1 cellular context compared by ENCODE assay signal in the genomic region with DNA sequence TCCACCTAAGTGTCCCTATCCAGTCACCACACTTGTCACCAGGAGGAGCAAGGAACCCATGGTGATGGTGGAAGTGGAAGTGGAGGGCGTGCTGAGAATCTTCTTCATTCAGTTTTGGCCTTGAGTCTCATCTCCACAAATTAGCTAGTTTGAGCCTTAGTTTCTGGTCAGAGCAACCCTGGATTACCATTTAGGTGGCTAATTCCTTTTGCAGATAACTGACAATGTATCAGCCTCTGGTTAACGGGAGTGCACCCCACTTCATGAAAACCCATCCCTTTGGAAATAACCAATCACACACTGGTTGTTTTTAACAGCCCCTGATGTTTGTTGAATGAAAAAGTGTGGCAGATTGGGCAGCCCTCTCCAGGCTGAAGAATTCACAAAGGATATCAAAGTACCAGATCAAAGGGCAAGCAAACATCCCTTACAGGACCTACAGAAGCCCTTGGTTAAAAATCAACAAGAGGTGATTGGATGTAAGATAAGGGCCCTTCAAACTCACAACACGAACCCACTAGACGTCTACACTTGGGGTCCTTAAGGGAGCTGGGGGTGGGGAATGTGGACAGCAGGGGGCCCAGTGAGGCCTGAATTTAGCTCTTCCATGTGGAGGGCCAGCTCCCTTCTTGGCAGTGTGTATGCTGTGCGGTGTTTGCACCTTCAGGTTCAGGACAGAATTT.
TF ChIP-seq lines count a peak whose summit lies in the region.

No MANE protein-coding gene starts in this region.

TF ChIP-seq in HepG2, 621 proteins besides CTCF, POLR2A, EP300 and RAD21 (continued from another document and continues in another):
- TF ChIP-seq, protein P1, sequence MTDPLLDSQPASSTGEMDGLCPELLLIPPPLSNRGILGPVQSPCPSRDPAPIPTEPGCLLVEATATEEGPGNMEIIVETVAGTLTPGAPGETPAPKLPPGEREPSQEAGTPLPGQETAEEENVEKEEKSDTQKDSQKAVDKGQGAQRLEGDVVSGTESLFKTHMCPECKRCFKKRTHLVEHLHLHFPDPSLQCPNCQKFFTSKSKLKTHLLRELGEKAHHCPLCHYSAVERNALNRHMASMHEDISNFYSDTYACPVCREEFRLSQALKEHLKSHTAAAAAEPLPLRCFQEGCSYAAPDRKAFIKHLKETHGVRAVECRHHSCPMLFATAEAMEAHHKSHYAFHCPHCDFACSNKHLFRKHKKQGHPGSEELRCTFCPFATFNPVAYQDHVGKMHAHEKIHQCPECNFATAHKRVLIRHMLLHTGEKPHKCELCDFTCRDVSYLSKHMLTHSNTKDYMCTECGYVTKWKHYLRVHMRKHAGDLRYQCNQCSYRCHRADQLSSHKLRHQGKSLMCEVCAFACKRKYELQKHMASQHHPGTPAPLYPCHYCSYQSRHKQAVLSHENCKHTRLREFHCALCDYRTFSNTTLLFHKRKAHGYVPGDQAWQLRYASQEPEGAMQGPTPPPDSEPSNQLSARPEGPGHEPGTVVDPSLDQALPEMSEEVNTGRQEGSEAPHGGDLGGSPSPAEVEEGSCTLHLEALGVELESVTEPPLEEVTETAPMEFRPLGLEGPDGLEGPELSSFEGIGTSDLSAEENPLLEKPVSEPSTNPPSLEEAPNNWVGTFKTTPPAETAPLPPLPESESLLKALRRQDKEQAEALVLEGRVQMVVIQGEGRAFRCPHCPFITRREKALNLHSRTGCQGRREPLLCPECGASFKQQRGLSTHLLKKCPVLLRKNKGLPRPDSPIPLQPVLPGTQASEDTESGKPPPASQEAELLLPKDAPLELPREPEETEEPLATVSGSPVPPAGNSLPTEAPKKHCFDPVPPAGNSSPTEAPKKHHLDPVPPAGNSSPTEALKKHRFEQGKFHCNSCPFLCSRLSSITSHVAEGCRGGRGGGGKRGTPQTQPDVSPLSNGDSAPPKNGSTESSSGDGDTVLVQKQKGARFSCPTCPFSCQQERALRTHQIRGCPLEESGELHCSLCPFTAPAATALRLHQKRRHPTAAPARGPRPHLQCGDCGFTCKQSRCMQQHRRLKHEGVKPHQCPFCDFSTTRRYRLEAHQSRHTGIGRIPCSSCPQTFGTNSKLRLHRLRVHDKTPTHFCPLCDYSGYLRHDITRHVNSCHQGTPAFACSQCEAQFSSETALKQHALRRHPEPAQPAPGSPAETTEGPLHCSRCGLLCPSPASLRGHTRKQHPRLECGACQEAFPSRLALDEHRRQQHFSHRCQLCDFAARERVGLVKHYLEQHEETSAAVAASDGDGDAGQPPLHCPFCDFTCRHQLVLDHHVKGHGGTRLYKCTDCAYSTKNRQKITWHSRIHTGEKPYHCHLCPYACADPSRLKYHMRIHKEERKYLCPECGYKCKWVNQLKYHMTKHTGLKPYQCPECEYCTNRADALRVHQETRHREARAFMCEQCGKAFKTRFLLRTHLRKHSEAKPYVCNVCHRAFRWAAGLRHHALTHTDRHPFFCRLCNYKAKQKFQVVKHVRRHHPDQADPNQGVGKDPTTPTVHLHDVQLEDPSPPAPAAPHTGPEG (CRISPR knock-in tag; IDR thresholded peaks at IDR 0.05): peak; percentile 40; the same call in 1 of the 2 replicates
- TF ChIP-seq NR2F1 (CRISPR knock-in tag; IDR thresholded peaks at IDR 0.05) (0 out of 4 replicates have a peak, but pooled peaks of 1 of the 2 experiments have one; percentile 57), FOXO1 (CRISPR knock-in tag; IDR thresholded peaks at IDR 0.05) (peak; percentile 59; the same call in 1 of the 2 replicates), ZSCAN29 (CRISPR knock-in tag; conservative IDR thresholded peaks at IDR 0.05) (peak; percentile 46; the same call in 1 of the 2 replicates), ELF3 (CRISPR knock-in tag; IDR thresholded peaks at IDR 0.05) (peak; percentile 11; the same call in 1 of the 2 replicates), ETV6 (CRISPR knock-in tag; conservative IDR thresholded peaks at IDR 0.05) (0 out of 2 replicates have a peak, but pooled peaks have one; percentile 26), ZFP1 (CRISPR knock-in tag; IDR thresholded peaks at IDR 0.05) (0 out of 2 replicates have a peak, but pooled peaks have one; percentile 33), CREM (IDR thresholded peaks at IDR 0.05) (peak; percentile 83), CREM (CRISPR knock-in tag; IDR thresholded peaks at IDR 0.05) (no peak), ETV5 (CRISPR knock-in tag; IDR thresholded peaks at IDR 0.05; ENCODE audit: borderline replicate concordance) (peak; percentile 47; the same call in 1 of the 2 replicates), NFKBIZ (CRISPR knock-in tag; IDR thresholded peaks at IDR 0.05) (no peak), ZNF788 (CRISPR knock-in tag; IDR thresholded peaks at IDR 0.05; ENCODE audit: borderline replicate concordance) (peak; percentile 36; the same call in 1 of the 2 replicates), DPF2 (CRISPR knock-in tag; IDR thresholded peaks at IDR 0.05; ENCODE audit: borderline replicate concordance, low read depth) (no peak), MED13 (CRISPR knock-in tag; IDR thresholded peaks at IDR 0.05) (peak; percentile 65; the same call in 1 of the 2 replicates), ZNF225 (CRISPR knock-in tag; IDR thresholded peaks at IDR 0.05) (no peak)
- TF ChIP-seq, protein P2, sequence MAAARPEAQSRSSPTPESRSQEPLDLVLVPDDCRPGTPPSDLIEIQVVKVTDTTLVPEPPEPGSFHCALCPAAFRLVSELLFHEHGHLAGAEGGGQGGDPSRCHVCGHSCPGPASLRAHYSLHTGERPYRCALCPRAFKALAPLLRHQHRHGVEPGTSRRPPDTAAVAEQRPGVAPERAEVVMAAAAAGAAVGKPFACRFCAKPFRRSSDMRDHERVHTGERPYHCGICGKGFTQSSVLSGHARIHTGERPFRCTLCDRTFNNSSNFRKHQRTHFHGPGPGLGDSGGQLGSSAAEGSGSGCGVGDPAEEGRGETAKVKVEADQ (CRISPR knock-in tag; IDR thresholded peaks at IDR 0.05; ENCODE audit: borderline replicate concordance): peak; percentile 75; the same call in 1 of the 2 replicates
- TF ChIP-seq, protein P3, sequence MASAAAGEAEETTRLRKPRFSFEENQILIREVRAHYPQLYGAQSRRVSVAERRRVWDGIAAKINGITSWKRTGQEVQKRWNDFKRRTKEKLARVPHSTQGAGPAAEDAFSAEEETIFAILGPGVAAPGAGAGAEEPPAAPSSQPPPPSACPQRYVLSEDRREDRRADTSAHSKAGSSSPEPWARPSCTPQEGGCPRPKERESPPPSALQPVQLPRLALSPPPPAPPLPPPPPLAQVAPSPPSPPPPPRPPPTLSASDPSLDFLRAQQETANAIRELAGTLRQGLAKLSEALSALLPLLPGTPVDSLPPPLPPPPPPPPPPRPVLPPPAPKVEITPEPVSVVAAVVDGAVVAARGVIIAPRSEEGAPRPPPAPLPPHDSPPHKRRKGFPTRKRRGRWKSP (CRISPR knock-in tag; IDR thresholded peaks at IDR 0.05): peak; percentile 40; the same call in 1 of the 2 replicates
- TF ChIP-seq, protein P4, sequence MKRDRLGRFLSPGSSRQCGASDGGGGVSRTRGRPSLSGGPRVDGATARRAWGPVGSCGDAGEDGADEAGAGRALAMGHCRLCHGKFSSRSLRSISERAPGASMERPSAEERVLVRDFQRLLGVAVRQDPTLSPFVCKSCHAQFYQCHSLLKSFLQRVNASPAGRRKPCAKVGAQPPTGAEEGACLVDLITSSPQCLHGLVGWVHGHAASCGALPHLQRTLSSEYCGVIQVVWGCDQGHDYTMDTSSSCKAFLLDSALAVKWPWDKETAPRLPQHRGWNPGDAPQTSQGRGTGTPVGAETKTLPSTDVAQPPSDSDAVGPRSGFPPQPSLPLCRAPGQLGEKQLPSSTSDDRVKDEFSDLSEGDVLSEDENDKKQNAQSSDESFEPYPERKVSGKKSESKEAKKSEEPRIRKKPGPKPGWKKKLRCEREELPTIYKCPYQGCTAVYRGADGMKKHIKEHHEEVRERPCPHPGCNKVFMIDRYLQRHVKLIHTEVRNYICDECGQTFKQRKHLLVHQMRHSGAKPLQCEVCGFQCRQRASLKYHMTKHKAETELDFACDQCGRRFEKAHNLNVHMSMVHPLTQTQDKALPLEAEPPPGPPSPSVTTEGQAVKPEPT (CRISPR knock-in tag; IDR thresholded peaks at IDR 0.05; ENCODE audit: low read depth): no peak
- TF ChIP-seq, protein P5, sequence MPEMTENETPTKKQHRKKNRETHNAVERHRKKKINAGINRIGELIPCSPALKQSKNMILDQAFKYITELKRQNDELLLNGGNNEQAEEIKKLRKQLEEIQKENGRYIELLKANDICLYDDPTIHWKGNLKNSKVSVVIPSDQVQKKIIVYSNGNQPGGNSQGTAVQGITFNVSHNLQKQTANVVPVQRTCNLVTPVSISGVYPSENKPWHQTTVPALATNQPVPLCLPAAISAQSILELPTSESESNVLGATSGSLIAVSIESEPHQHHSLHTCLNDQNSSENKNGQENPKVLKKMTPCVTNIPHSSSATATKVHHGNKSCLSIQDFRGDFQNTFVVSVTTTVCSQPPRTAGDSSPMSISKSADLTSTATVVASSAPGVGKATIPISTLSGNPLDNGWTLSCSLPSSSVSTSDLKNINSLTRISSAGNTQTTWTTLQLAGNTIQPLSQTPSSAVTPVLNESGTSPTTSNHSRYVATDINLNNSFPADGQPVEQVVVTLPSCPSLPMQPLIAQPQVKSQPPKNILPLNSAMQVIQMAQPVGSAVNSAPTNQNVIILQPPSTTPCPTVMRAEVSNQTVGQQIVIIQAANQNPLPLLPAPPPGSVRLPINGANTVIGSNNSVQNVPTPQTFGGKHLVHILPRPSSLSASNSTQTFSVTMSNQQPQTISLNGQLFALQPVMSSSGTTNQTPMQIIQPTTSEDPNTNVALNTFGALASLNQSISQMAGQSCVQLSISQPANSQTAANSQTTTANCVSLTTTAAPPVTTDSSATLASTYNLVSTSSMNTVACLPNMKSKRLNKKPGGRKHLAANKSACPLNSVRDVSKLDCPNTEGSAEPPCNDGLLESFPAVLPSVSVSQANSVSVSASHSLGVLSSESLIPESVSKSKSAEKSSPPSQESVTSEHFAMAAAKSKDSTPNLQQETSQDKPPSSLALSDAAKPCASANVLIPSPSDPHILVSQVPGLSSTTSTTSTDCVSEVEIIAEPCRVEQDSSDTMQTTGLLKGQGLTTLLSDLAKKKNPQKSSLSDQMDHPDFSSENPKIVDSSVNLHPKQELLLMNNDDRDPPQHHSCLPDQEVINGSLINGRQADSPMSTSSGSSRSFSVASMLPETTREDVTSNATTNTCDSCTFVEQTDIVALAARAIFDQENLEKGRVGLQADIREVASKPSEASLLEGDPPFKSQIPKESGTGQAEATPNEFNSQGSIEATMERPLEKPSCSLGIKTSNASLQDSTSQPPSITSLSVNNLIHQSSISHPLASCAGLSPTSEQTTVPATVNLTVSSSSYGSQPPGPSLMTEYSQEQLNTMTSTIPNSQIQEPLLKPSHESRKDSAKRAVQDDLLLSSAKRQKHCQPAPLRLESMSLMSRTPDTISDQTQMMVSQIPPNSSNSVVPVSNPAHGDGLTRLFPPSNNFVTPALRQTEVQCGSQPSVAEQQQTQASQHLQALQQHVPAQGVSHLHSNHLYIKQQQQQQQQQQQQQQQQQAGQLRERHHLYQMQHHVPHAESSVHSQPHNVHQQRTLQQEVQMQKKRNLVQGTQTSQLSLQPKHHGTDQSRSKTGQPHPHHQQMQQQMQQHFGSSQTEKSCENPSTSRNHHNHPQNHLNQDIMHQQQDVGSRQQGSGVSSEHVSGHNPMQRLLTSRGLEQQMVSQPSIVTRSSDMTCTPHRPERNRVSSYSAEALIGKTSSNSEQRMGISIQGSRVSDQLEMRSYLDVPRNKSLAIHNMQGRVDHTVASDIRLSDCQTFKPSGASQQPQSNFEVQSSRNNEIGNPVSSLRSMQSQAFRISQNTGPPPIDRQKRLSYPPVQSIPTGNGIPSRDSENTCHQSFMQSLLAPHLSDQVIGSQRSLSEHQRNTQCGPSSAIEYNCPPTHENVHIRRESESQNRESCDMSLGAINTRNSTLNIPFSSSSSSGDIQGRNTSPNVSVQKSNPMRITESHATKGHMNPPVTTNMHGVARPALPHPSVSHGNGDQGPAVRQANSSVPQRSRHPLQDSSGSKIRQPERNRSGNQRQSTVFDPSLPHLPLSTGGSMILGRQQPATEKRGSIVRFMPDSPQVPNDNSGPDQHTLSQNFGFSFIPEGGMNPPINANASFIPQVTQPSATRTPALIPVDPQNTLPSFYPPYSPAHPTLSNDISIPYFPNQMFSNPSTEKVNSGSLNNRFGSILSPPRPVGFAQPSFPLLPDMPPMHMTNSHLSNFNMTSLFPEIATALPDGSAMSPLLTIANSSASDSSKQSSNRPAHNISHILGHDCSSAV (CRISPR knock-in tag; IDR thresholded peaks at IDR 0.05; ENCODE audit: borderline replicate concordance): no peak
- TF ChIP-seq, protein P6, sequence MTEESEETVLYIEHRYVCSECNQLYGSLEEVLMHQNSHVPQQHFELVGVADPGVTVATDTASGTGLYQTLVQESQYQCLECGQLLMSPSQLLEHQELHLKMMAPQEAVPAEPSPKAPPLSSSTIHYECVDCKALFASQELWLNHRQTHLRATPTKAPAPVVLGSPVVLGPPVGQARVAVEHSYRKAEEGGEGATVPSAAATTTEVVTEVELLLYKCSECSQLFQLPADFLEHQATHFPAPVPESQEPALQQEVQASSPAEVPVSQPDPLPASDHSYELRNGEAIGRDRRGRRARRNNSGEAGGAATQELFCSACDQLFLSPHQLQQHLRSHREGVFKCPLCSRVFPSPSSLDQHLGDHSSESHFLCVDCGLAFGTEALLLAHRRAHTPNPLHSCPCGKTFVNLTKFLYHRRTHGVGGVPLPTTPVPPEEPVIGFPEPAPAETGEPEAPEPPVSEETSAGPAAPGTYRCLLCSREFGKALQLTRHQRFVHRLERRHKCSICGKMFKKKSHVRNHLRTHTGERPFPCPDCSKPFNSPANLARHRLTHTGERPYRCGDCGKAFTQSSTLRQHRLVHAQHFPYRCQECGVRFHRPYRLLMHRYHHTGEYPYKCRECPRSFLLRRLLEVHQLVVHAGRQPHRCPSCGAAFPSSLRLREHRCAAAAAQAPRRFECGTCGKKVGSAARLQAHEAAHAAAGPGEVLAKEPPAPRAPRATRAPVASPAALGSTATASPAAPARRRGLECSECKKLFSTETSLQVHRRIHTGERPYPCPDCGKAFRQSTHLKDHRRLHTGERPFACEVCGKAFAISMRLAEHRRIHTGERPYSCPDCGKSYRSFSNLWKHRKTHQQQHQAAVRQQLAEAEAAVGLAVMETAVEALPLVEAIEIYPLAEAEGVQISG (CRISPR knock-in tag; IDR thresholded peaks at IDR 0.05): peak; percentile 33
- TF ChIP-seq, protein P7, sequence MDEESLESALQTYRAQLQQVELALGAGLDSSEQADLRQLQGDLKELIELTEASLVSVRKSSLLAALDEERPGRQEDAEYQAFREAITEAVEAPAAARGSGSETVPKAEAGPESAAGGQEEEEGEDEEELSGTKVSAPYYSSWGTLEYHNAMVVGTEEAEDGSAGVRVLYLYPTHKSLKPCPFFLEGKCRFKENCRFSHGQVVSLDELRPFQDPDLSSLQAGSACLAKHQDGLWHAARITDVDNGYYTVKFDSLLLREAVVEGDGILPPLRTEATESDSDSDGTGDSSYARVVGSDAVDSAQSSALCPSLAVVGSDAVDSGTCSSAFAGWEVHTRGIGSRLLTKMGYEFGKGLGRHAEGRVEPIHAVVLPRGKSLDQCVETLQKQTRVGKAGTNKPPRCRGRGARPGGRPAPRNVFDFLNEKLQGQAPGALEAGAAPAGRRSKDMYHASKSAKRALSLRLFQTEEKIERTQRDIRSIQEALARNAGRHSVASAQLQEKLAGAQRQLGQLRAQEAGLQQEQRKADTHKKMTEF (CRISPR knock-in tag; IDR thresholded peaks at IDR 0.05): peak; percentile 41; the same call in 1 of the 2 replicates
- TF ChIP-seq, protein P8, sequence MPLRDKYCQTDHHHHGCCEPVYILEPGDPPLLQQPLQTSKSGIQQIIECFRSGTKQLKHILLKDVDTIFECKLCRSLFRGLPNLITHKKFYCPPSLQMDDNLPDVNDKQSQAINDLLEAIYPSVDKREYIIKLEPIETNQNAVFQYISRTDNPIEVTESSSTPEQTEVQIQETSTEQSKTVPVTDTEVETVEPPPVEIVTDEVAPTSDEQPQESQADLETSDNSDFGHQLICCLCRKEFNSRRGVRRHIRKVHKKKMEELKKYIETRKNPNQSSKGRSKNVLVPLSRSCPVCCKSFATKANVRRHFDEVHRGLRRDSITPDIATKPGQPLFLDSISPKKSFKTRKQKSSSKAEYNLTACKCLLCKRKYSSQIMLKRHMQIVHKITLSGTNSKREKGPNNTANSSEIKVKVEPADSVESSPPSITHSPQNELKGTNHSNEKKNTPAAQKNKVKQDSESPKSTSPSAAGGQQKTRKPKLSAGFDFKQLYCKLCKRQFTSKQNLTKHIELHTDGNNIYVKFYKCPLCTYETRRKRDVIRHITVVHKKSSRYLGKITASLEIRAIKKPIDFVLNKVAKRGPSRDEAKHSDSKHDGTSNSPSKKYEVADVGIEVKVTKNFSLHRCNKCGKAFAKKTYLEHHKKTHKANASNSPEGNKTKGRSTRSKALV (CRISPR knock-in tag; IDR thresholded peaks at IDR 0.05): no peak
